In genomic region chr21:32322103-32322502, GRCh38 we compare ENCODE assay signal across 32 cellular contexts. TPM values are rescaled to one million over a fixed set of nuclear protein-coding genes. Genes with fewer than 3 reads are reported as not detected.
"Had no signal": no experiment of that assay in that cellular context is flagged by ENCODE, and none has a peak within 500 bp of the region (broad histone marks: within the 10 kb centered on the region; RNA-seq: fewer than 3 reads in every experiment).

No MANE protein-coding gene starts in this region.

- H3K27me3 ChIP-seq: left lung, ovary, right atrium auricular region, right lobe of liver, tibial nerve, uterus had no signal

- H3K27ac Mint-ChIP-seq: mesothelial cell of epicardium; naive B cell; natural killer cell; progenitor cell of endocrine pancreas; stimulated activated memory B cell treated with anti-CD40 and anti-IgM and Interleukin-4, amounts not matched to agents 10 μg/mL and 1 μg/mL and 100 μg/mL, for 72 hours; stimulated activated naive CD8-positive, alpha-beta T cell treated with anti-CD3 and anti-CD28 coated beads, Interleukin-15, amount 100 ng/mL, for 72 hours; type B pancreatic cell had no signal

- H3K36me3 ChIP-seq: ovary, uterus had no signal

- H3K4me3 ChIP-seq: left lung, lower lobe of right lung, ovary, right atrium auricular region, right lobe of liver, skin epidermis, tibial nerve, uterus had no signal

- H3K9me3 Mint-ChIP-seq: mesothelial cell of epicardium; natural killer cell; stimulated activated memory B cell treated with anti-CD40 and anti-IgM and Interleukin-4, amounts not matched to agents 10 μg/mL and 1 μg/mL and 100 μg/mL, for 72 hours; stimulated activated naive CD8-positive, alpha-beta T cell treated with anti-CD3 and anti-CD28 coated beads, Interleukin-15, amount 100 ng/mL, for 72 hours; type B pancreatic cell had no signal

- H3K27me3 Mint-ChIP-seq: naive B cell; progenitor cell of endocrine pancreas; stimulated activated memory B cell treated with anti-CD40 and anti-IgM and Interleukin-4, amounts not matched to agents 10 μg/mL and 1 μg/mL and 100 μg/mL, for 72 hours; stimulated activated naive CD8-positive, alpha-beta T cell treated with anti-CD3 and anti-CD28 coated beads, Interleukin-15, amount 100 ng/mL, for 72 hours; type B pancreatic cell had no signal

- H3K27ac ChIP-seq: left lung, lower lobe of right lung, ovary, right atrium auricular region, right lobe of liver, skin epidermis, tibial nerve, uterus had no signal

- H3K4me1 ChIP-seq: left lung, lower lobe of right lung, right atrium auricular region, right lobe of liver, uterus had no signal

- H3K4me1 Mint-ChIP-seq: mesothelial cell of epicardium; naive B cell; natural killer cell; stimulated activated memory B cell treated with anti-CD40 and anti-IgM and Interleukin-4, amounts not matched to agents 10 μg/mL and 1 μg/mL and 100 μg/mL, for 72 hours; stimulated activated naive CD8-positive, alpha-beta T cell treated with anti-CD3 and anti-CD28 coated beads, Interleukin-15, amount 100 ng/mL, for 72 hours had no signal

- H3K4me3 Mint-ChIP-seq: mesothelial cell of epicardium; naive B cell; natural killer cell; stimulated activated memory B cell treated with anti-CD40 and anti-IgM and Interleukin-4, amounts not matched to agents 10 μg/mL and 1 μg/mL and 100 μg/mL, for 72 hours; stimulated activated naive CD8-positive, alpha-beta T cell treated with anti-CD3 and anti-CD28 coated beads, Interleukin-15, amount 100 ng/mL, for 72 hours; type B pancreatic cell had no signal

- ATAC-seq: left colon; left lung; natural killer cell; right lobe of liver; stimulated activated memory B cell treated with anti-CD40 and anti-IgM and Interleukin-4, amounts not matched to agents 10 μg/mL and 1 μg/mL and 100 μg/mL, for 72 hours; stimulated activated naive CD8-positive, alpha-beta T cell treated with anti-CD3 and anti-CD28 coated beads, Interleukin-15, amount 100 ng/mL, for 72 hours had no signal

- DNase-seq: hippocampal formation; kidney glomerular epithelial cell; left colon; left lung; lower lobe of right lung; mammary epithelial cell; mesendoderm; naive B cell; natural killer cell; ovary; stimulated activated CD4-positive, alpha-beta T cell treated with anti-CD3 and anti-CD28 coated beads, Interleukin-2, amount 100 ng/mL, for 48 hours; stimulated activated CD4-positive, alpha-beta T cell treated with anti-CD3 and anti-CD28 coated beads, Interleukin-4, amount 100 ng/mL, for 4 hours; stimulated activated CD8-positive, alpha-beta memory T cell treated with anti-CD3 and anti-CD28 coated beads, Interleukin-4, amount 100 ng/mL, for 48 hours; stimulated activated naive CD4-positive, alpha-beta T cell treated with Interleukin-2 at 50 U/mL for 16 hours; stimulated activated naive CD8-positive, alpha-beta T cell treated with anti-CD3 and anti-CD28 coated beads, Interleukin-15, amount 100 ng/mL, for 72 hours; substantia nigra; uterus had no signal

- H3K9me3 ChIP-seq: left lung, lower lobe of right lung, ovary, right atrium auricular region, right lobe of liver, tibial nerve, uterus had no signal

RNA-seq across cellular contexts. Expression of gene MRAP, which starts 23.4 kb away (rescaled TPM):
- total RNA-seq: left colon, lower lobe of right lung, mammary epithelial cell, mesothelial cell of epicardium, mononuclear cell, natural killer cell, pulmonary artery endothelial cell, renal cortical epithelial cell, temporal lobe, ureter, uterus had no signal
- polyA plus RNA-seq: keratinocyte, mammary epithelial cell, neural cell had no signal
